In the genomic region with DNA sequence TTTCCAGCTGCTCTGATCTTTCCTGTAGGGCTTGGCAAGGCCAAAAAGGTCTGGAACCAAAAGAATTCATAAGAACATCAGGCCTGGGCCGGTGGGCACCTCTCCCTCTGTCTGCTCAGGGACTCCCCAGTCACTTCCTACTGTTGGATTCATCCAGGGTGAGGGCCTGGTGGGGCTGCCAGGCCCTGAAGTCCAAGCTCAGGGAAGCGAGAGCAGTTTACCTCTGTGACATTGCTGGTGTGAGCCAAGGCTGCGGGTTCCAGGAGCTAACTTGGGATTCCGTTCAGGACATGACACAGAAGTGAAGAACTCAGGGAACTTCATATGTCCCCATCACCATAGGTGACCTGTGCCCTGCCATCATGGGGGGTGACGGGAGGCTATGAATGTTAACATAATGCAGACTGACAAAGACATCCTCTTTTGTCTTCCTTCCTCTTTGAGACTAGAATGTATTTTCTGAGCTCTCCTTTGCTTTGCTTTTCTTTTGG, we compare ENCODE assay signal across 9 cellular contexts.
DNase-seq lines count a peak whose midpoint lies in the region; ATAC-seq and TF ChIP-seq lines count a peak whose summit lies in the region.
"Had no signal": no experiment of that assay in that cellular context is flagged by ENCODE, and none has a peak within 500 bp of the region (broad histone marks: within the 10 kb centered on the region; RNA-seq: fewer than 3 reads in every experiment).

No MANE protein-coding gene starts in this region.

- CTCF ChIA-PET in naive thymus-derived CD4-positive, alpha-beta T cell (lab: Charles Lee): interaction anchor here (0.6 to 1.2 kb wide), 5 partner anchors 7 to 277 kb away, joined by 3 to 6 read pairs (median 3); no protein-coding TSS in a partner anchor
- CTCF ChIA-PET in activated CD8-positive, alpha-beta T cell treated with anti-CD3 and anti-CD28 coated beads for 36 hours (lab: Charles Lee): interaction anchor here (0.9 to 2.3 kb wide), 8 partner anchors 12 to 272 kb away, joined by 3 to 11 read pairs (median 5); no protein-coding TSS in a partner anchor

- H3K36me3 Mint-ChIP-seq in naive thymus-derived CD4-positive, alpha-beta T cell: no peaks in the 10 kb centered on the region
- no peaks in the 10 kb centered on the region for H3K36me3 Mint-ChIP-seq in activated CD8-positive, alpha-beta T cell treated with anti-CD3 and anti-CD28 coated beads for 36 hours (ENCODE audit: low read depth)

- H3K9me3 ChIP-seq in Karpas-422 (ENCODE audit: low read length) (peaks cover 3% of the 10 kb centered on the region; the same call in 1 of the 2 replicates), colonic mucosa (no peaks in the 10 kb centered on the region)
- H3K9me3 ChIP-seq in naive thymus-derived CD4-positive, alpha-beta T cell (ENCODE audit: control insufficient read depth in 2 of 3, low read length in 3 of 3): no peaks in the 10 kb centered on the region

- H3K9me3 Mint-ChIP-seq in naive thymus-derived CD4-positive, alpha-beta T cell: peaks cover 0 to 1% (median 0%) of the 10 kb centered on the region in 11 donors
- no peaks in the 10 kb centered on the region for H3K9me3 Mint-ChIP-seq in activated CD8-positive, alpha-beta T cell treated with anti-CD3 and anti-CD28 coated beads for 36 hours

- no peaks in the 10 kb centered on the region for H3K36me3 ChIP-seq in ACC112 (ENCODE audit: insufficient read depth, low read length)
- no peaks in the 10 kb centered on the region; the same call in 1 of the 2 replicates for H3K36me3 ChIP-seq in Karpas-422 (ENCODE audit: insufficient read depth, low read length)
- H3K36me3 ChIP-seq in colonic mucosa: no peaks in the 10 kb centered on the region
- no peaks in the 10 kb centered on the region for H3K36me3 ChIP-seq in naive thymus-derived CD4-positive, alpha-beta T cell (ENCODE audit: control insufficient read depth in 2 of 3, insufficient read depth in 3 of 3, low read length in 3 of 3)

- peak; percentile 26 for ATAC-seq in naive thymus-derived CD4-positive, alpha-beta T cell
- ATAC-seq in activated CD8-positive, alpha-beta T cell treated with anti-CD3 and anti-CD28 coated beads for 36 hours: no peak
- no peak for ATAC-seq in HG03520 (IDR thresholded peaks at IDR 0.05; ENCODE audit: unreplicated experiment)

- H3K27ac ChIP-seq in ACC112 (ENCODE audit: low read depth, low read length) (peak overlapping the region; percentile 61), Karpas-422 (ENCODE audit: low read length) (peak overlapping the region; percentile 96), colonic mucosa (peak overlapping the region; percentile 95)
- no peak overlapping the region for H3K27ac ChIP-seq in naive thymus-derived CD4-positive, alpha-beta T cell (ENCODE audit: low read depth, low read length)

- peak overlapping the region; percentile 0; the same call in 1 of the 2 replicates for H3K4me3 ChIP-seq in ACC112 (ENCODE audit: low read depth, low read length)
- peak overlapping the region; percentile 75 for H3K4me3 ChIP-seq in Karpas-422 (ENCODE audit: low read length)
- H3K4me3 ChIP-seq in colonic mucosa: no peak overlapping the region
- no peak overlapping the region for H3K4me3 ChIP-seq in naive thymus-derived CD4-positive, alpha-beta T cell (ENCODE audit: low read length)

- no peaks in the 10 kb centered on the region for H4K20me1 ChIP-seq in Karpas-422 (ENCODE audit: insufficient read depth, low read depth, low read length)

- peak; percentile 78 for DNase-seq in Karpas-422
- DNase-seq in colonic mucosa: no peak
- no peak for DNase-seq in naive thymus-derived CD4-positive, alpha-beta T cell
- DNase-seq in activated CD8-positive, alpha-beta T cell treated with anti-CD3 and anti-CD28 coated beads for 36 hours: no peak
- DNase-seq in NCI-H1417 (lab: John Stamatoyannopoulos, UW): no peak
- no peak for DNase-seq in GOT3 (lab: John Stamatoyannopoulos, UW)
- DNase-seq: stimulated activated CD4-positive, alpha-beta T cell treated with anti-CD3 and anti-CD28 coated beads, Interleukin-2, amount 100 ng/mL, for 48 hours had no signal

- H3K4me1 ChIP-seq in ACC112 (ENCODE audit: control insufficient read depth, insufficient read depth, low read length, unreplicated experiment) (peaks cover 47% of the 10 kb centered on the region), Karpas-422 (ENCODE audit: low read length) (peaks cover 65% of the 10 kb centered on the region), colonic mucosa (peaks cover 4% of the 10 kb centered on the region)
- H3K4me1 ChIP-seq in naive thymus-derived CD4-positive, alpha-beta T cell (ENCODE audit: control insufficient read depth in 2 of 2, insufficient read depth in 2 of 2, low read length in 2 of 2): peaks cover 0 to 4% of the 10 kb centered on the region in 2 donors

- H3K27ac Mint-ChIP-seq in naive thymus-derived CD4-positive, alpha-beta T cell: no peak overlapping the region
- no peak overlapping the region for H3K27ac Mint-ChIP-seq in activated CD8-positive, alpha-beta T cell treated with anti-CD3 and anti-CD28 coated beads for 36 hours

- TF ChIP-seq CTCF in colonic mucosa (IDR thresholded peaks at IDR 0.05): no peak
- no peak for TF ChIP-seq CTCF in activated CD8-positive, alpha-beta T cell treated with anti-CD3 and anti-CD28 coated beads for 36 hours (IDR thresholded peaks at IDR 0.05)

- POLR2A ChIA-PET in naive thymus-derived CD4-positive, alpha-beta T cell (lab: Charles Lee): interaction anchor here (1.7 kb wide), 1 partner anchor 107 kb away, joined by 6 read pairs; no protein-coding TSS in a partner anchor
- POLR2A ChIA-PET in activated CD8-positive, alpha-beta T cell treated with anti-CD3 and anti-CD28 coated beads for 36 hours (lab: Charles Lee): interaction anchor here (0.6 to 0.9 kb wide), 3 partner anchors 9 to 272 kb away, joined by 3 read pairs; no protein-coding TSS in a partner anchor

- H3K9ac ChIP-seq in Karpas-422 (ENCODE audit: low read length) (peak overlapping the region; percentile 93), colonic mucosa (ENCODE audit: low read depth in 2 of 2, low read length in 2 of 2) (peak overlapping the region in 1 of 2 donors; percentile 61)

- peaks cover 4 to 19% (median 7%) of the 10 kb centered on the region in 7 donors for H3K4me1 Mint-ChIP-seq in naive thymus-derived CD4-positive, alpha-beta T cell
- peaks cover 9% of the 10 kb centered on the region for H3K4me1 Mint-ChIP-seq in activated CD8-positive, alpha-beta T cell treated with anti-CD3 and anti-CD28 coated beads for 36 hours (ENCODE audit: low read depth)

- peak overlapping the region; percentile 90 for H3K4me2 ChIP-seq in Karpas-422 (ENCODE audit: low read depth, low read length, poor library complexity, severe bottlenecking)

- H3K27me3 ChIP-seq in ACC112 (ENCODE audit: insufficient read depth, low read length) (no peaks in the 10 kb centered on the region), Karpas-422 (ENCODE audit: low read length) (no peaks in the 10 kb centered on the region), colonic mucosa (no peaks in the 10 kb centered on the region)
- H3K27me3 ChIP-seq in naive thymus-derived CD4-positive, alpha-beta T cell (ENCODE audit: control insufficient read depth in 2 of 2, insufficient read depth in 2 of 2, low read length in 2 of 2): peaks cover 0 to 3% of the 10 kb centered on the region in 2 donors

- H3K79me2 ChIP-seq in ACC112 (ENCODE audit: control insufficient read depth, insufficient read depth, low read length, unreplicated experiment) (no peaks in the 10 kb centered on the region), Karpas-422 (ENCODE audit: low read length) (peaks cover 3% of the 10 kb centered on the region; the same call in 1 of the 2 replicates)

- H3K4me3 Mint-ChIP-seq in naive thymus-derived CD4-positive, alpha-beta T cell: peak overlapping the region in 8 of 10 donors; percentile 2 to 71 (median 62)
- H3K4me3 Mint-ChIP-seq in activated CD8-positive, alpha-beta T cell treated with anti-CD3 and anti-CD28 coated beads for 36 hours: no peak overlapping the region

- peak overlapping the region; percentile 69 for H2AFZ ChIP-seq in ACC112 (ENCODE audit: low read length, unreplicated experiment)
- peak overlapping the region; percentile 37; the same call in 1 of the 2 replicates for H2AFZ ChIP-seq in Karpas-422 (ENCODE audit: low read length)

- intact Hi-C loops in colonic mucosa (cut with DNase I): no loop called here
- intact Hi-C loops in naive thymus-derived CD4-positive, alpha-beta T cell (cut with micrococcal nuclease): no loop called here
- intact Hi-C loops in activated CD8-positive, alpha-beta T cell treated with anti-CD3 and anti-CD28 coated beads for 36 hours (cut with micrococcal nuclease): no loop called here

- H3K27me3 Mint-ChIP-seq in naive thymus-derived CD4-positive, alpha-beta T cell: peaks cover 2 to 21% (median 8%) of the 10 kb centered on the region in 5 donors
- peaks cover 6% of the 10 kb centered on the region for H3K27me3 Mint-ChIP-seq in activated CD8-positive, alpha-beta T cell treated with anti-CD3 and anti-CD28 coated beads for 36 hours

- no peaks in the 10 kb centered on the region for H3K9me2 ChIP-seq in Karpas-422 (replicated peaks; ENCODE audit: insufficient read depth, low read length)

Comparison
In these comparisons a context has a peak if more than half of its experiments do, and no peak if none do; other contexts are left out.
1. H3K4me3 ChIP-seq: peak in ACC112 (single experiment) and Karpas-422 (single experiment); none in colonic mucosa (single experiment) and naive thymus-derived CD4-positive, alpha-beta T cell (single experiment).